In the genomic region with DNA sequence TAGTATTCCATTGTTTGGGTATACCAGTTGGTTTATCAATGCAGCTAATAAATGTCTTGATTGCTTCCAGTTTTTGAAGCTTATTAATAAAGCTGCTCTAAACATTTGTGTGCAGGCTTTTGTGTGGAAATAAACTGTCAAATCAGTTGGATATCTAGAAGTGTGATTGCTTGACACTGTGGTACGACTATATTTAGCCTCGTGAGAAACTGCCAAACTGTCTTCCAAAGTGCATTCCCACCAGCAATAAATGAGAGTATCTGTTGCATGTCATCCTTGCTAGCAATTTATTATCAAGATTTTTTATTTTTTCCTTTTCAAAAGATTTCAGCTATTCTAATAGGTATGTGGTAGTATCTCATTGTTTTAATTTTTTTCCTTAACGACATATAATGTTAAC, we compare ENCODE assay signal across 11 cellular contexts. TPM values are rescaled to one million over a fixed set of nuclear protein-coding genes. Genes with fewer than 3 reads are reported as not detected.
"Had no signal": no experiment of that assay in that cellular context is flagged by ENCODE, and none has a peak within 500 bp of the region (broad histone marks: within the 10 kb centered on the region; RNA-seq: fewer than 3 reads in every experiment).

No MANE protein-coding gene starts in this region.

- H3K9ac ChIP-seq: GM23248 had no signal

- H3K9me3 ChIP-seq: HAP-1 had no signal

- ATAC-seq: GM23338, HCT116 had no signal

- DNase-seq: GM23248, GOT3, H7, H9, HCEC 1CT, HFFc6 had no signal

- H3K27ac ChIP-seq: GM23248 had no signal

- H3K4me2 ChIP-seq: GM23338 had no signal

- H3K36me3 ChIP-seq: HAP-1 had no signal

- H3K4me3 ChIP-seq: GM23248, GM23338, HAP-1 had no signal

- H2AFZ ChIP-seq: GM23248, GM23338 had no signal

- H3K4me1 ChIP-seq: HAP-1 had no signal

RNA-seq across cellular contexts. Expression of a gene that starts 37.5 kb away (rescaled TPM):
- total RNA-seq: GM23248, GM23338, H1, H4, H7, HFFc6 had no signal
- polyA plus RNA-seq: GM23248, GM23338 had no signal
